Comparison of ENCODE assay signal across 10 cellular contexts in genomic region chr2:65347913-65348312, GRCh38.
"Had no signal": no experiment of that assay in that cellular context is flagged by ENCODE, and none has a peak within 500 bp of the region (broad histone marks: within the 10 kb centered on the region; RNA-seq: fewer than 3 reads in every experiment).

No MANE protein-coding gene starts in this region.

- H3K9me3 Mint-ChIP-seq: GM23338, H9, HFFc6 had no signal

- H3K4me3 Mint-ChIP-seq: GM23338, H9, HFFc6, IgD-negative memory B cell had no signal

- H3K4me3 ChIP-seq: GM23338 had no signal

- ATAC-seq: GM23338, HepG2 had no signal

- H3K4me2 ChIP-seq: GM23338 had no signal

- FAIRE-seq: H1, H54, HepG2, HTR-8/SVneo had no signal

- H3K27ac Mint-ChIP-seq: GM23338, H9, HFFc6 had no signal

- DNase-seq: H9, HCEC 1CT, HFFc6, KG1 had no signal

- H2AFZ ChIP-seq: GM23338 had no signal
